1 cellular context compared by ENCODE assay signal in genomic region chr1:183471748-183472487, GRCh38.
TF ChIP-seq lines count a peak whose summit lies in the region.

No MANE protein-coding gene starts in this region.

TF ChIP-seq in HEK293, 187 proteins besides CTCF, POLR2A, EP300 and RAD21 (continued from another document and continues in another):
- TF ChIP-seq ELK4 (IDR thresholded peaks at IDR 0.05; ENCODE audit: borderline replicate concordance, low read depth, low read length) (no peak), EGR2 (tag by site-specific recombination; IDR thresholded peaks at IDR 0.05; ENCODE audit: low read depth) (peak; percentile 97), ZFP41 (tag by site-specific recombination; IDR thresholded peaks at IDR 0.05; ENCODE audit: borderline replicate concordance) (peak; percentile 98; the same call in 1 of the 2 replicates), OSR2 (tag by site-specific recombination; IDR thresholded peaks at IDR 0.05) (peak; percentile 75), BCL11A (tag by site-specific recombination; IDR thresholded peaks at IDR 0.05; ENCODE audit: low read depth) (0 out of 2 replicates have a peak, but pooled peaks have one; percentile 18), ZNF549 (tag by site-specific recombination; IDR thresholded peaks at IDR 0.05) (no peak), ZNF223 (tag by site-specific recombination; IDR thresholded peaks at IDR 0.05) (no peak), MZF1 (tag by site-specific recombination; IDR thresholded peaks at IDR 0.05; ENCODE audit: borderline replicate concordance) (peak; percentile 87), ZNF341 (tag by site-specific recombination; IDR thresholded peaks at IDR 0.05; ENCODE audit: low read depth) (peak; percentile 65), KLF8 (tag by site-specific recombination; IDR thresholded peaks at IDR 0.05) (peak; percentile 100), ZNF416 (tag by site-specific recombination; IDR thresholded peaks at IDR 0.05) (0 out of 2 replicates have a peak, but pooled peaks have one; percentile 31), GLI4 (tag by site-specific recombination; IDR thresholded peaks at IDR 0.05) (peak; percentile 100), ZNF112 (tag by site-specific recombination; IDR thresholded peaks at IDR 0.05) (no peak), ZNF473 (tag by site-specific recombination; IDR thresholded peaks at IDR 0.05) (no peak), ZBTB26 (tag by site-specific recombination; optimal IDR thresholded peaks at IDR 0.05) (no peak), ZEB2 (tag by site-specific recombination; IDR thresholded peaks at IDR 0.05) (peak; percentile 96), GLIS2 (tag by site-specific recombination; IDR thresholded peaks at IDR 0.05) (peak; percentile 98), ZNF121 (tag by site-specific recombination; IDR thresholded peaks at IDR 0.05) (peak; percentile 53; the same call in 1 of the 2 replicates), ZNF138 (tag by site-specific recombination; IDR thresholded peaks at IDR 0.05; ENCODE audit: borderline replicate concordance) (no peak), ZNF37A (tag by site-specific recombination; IDR thresholded peaks at IDR 0.05) (no peak), ZNF658 (tag by site-specific recombination; IDR thresholded peaks at IDR 0.05) (peak; percentile 85), ZNF140 (tag by site-specific recombination; IDR thresholded peaks at IDR 0.05) (no peak; the same call in 1 of the 2 replicates), ZNF423 (tag by site-specific recombination; IDR thresholded peaks at IDR 0.05) (peak; percentile 75), MEIS1 (CRISPR knock-in tag; IDR thresholded peaks at IDR 0.05; ENCODE audit: borderline replicate concordance) (no peak), KLF7 (tag by site-specific recombination; IDR thresholded peaks at IDR 0.05; ENCODE audit: borderline replicate concordance) (peak; percentile 99; the same call in 1 of the 2 replicates), ZBTB20 (tag by site-specific recombination; IDR thresholded peaks at IDR 0.05) (no peak; the same call in 1 of the 2 replicates), SALL2 (tag by site-specific recombination; IDR thresholded peaks at IDR 0.05; ENCODE audit: borderline replicate concordance) (peak; percentile 97; the same call in 1 of the 2 replicates), ZNF214 (tag by site-specific recombination; IDR thresholded peaks at IDR 0.05; ENCODE audit: borderline replicate concordance) (no peak), PRDM4 (tag by site-specific recombination; IDR thresholded peaks at IDR 0.05) (peak; percentile 69), ZNF280C (tag by site-specific recombination; IDR thresholded peaks at IDR 0.05) (no peak), ZBTB6 (tag by site-specific recombination; IDR thresholded peaks at IDR 0.05) (peak; percentile 71; the same call in 1 of the 2 replicates), ZNF146 (tag by site-specific recombination; IDR thresholded peaks at IDR 0.05) (peak; percentile 96), BCL11B (tag by site-specific recombination; IDR thresholded peaks at IDR 0.05; ENCODE audit: low read depth) (peak; percentile 80; the same call in 1 of the 2 replicates), SP2 (tag by site-specific recombination; IDR thresholded peaks at IDR 0.05) (peak; percentile 90), ZBTB44 (tag by site-specific recombination; IDR thresholded peaks at IDR 0.05) (peak; percentile 67), ZNF670 (tag by site-specific recombination; IDR thresholded peaks at IDR 0.05; ENCODE audit: low read depth) (no peak), ZNF777 (tag by site-specific recombination; IDR thresholded peaks at IDR 0.05; ENCODE audit: borderline replicate concordance) (peak; percentile 92), ZNF175 (tag by site-specific recombination; IDR thresholded peaks at IDR 0.05) (no peak), ZNF10 (tag by site-specific recombination; IDR thresholded peaks at IDR 0.05) (peak; percentile 84; the same call in 1 of the 2 replicates)
- TF ChIP-seq, protein P1, sequence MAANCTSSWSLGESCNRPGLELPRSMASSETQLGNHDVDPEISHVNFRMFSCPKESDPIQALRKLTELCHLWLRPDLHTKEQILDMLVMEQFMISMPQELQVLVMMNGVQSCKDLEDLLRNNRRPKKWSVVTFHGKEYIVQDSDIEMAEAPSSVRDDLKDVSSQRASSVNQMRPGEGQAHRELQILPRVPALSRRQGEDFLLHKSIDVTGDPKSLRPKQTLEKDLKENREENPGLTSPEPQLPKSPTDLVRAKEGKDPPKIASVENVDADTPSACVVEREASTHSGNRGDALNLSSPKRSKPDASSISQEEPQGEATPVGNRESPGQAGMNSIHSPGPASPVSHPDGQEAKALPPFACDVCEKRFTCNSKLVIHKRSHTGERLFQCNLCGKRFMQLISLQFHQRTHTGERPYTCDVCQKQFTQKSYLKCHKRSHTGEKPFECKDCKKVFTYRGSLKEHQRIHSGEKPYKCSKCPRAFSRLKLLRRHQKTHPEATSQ (tag by site-specific recombination; IDR thresholded peaks at IDR 0.05) = peak; percentile 100
- TF ChIP-seq, protein P2, sequence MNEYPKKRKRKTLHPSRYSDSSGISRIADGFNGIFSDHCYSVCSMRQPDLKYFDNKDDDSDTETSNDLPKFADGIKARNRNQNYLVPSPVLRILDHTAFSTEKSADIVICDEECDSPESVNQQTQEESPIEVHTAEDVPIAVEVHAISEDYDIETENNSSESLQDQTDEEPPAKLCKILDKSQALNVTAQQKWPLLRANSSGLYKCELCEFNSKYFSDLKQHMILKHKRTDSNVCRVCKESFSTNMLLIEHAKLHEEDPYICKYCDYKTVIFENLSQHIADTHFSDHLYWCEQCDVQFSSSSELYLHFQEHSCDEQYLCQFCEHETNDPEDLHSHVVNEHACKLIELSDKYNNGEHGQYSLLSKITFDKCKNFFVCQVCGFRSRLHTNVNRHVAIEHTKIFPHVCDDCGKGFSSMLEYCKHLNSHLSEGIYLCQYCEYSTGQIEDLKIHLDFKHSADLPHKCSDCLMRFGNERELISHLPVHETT (tag by site-specific recombination; IDR thresholded peaks at IDR 0.05) = peak; percentile 100
- TF ChIP-seq, protein P3, sequence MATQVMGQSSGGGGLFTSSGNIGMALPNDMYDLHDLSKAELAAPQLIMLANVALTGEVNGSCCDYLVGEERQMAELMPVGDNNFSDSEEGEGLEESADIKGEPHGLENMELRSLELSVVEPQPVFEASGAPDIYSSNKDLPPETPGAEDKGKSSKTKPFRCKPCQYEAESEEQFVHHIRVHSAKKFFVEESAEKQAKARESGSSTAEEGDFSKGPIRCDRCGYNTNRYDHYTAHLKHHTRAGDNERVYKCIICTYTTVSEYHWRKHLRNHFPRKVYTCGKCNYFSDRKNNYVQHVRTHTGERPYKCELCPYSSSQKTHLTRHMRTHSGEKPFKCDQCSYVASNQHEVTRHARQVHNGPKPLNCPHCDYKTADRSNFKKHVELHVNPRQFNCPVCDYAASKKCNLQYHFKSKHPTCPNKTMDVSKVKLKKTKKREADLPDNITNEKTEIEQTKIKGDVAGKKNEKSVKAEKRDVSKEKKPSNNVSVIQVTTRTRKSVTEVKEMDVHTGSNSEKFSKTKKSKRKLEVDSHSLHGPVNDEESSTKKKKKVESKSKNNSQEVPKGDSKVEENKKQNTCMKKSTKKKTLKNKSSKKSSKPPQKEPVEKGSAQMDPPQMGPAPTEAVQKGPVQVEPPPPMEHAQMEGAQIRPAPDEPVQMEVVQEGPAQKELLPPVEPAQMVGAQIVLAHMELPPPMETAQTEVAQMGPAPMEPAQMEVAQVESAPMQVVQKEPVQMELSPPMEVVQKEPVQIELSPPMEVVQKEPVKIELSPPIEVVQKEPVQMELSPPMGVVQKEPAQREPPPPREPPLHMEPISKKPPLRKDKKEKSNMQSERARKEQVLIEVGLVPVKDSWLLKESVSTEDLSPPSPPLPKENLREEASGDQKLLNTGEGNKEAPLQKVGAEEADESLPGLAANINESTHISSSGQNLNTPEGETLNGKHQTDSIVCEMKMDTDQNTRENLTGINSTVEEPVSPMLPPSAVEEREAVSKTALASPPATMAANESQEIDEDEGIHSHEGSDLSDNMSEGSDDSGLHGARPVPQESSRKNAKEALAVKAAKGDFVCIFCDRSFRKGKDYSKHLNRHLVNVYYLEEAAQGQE (tag by site-specific recombination; IDR thresholded peaks at IDR 0.05) = peak; percentile 87
- TF ChIP-seq, protein P4, sequence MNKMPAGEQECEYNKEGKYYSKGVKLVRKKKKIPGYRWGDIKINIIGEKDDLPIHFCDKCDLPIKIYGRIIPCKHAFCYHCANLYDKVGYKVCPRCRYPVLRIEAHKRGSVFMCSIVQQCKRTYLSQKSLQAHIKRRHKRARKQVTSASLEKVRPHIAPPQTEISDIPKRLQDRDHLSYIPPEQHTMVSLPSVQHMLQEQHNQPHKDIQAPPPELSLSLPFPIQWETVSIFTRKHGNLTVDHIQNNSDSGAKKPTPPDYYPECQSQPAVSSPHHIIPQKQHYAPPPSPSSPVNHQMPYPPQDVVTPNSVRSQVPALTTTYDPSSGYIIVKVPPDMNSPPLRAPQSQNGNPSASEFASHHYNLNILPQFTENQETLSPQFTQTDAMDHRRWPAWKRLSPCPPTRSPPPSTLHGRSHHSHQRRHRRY (tag by site-specific recombination; IDR thresholded peaks at IDR 0.05) = peak; percentile 89
